In genomic region chr15:62742409-62743171, GRCh38 we compare ENCODE assay signal across 8 cellular contexts.
DNase-seq lines count a peak whose midpoint lies in the region; ATAC-seq and TF ChIP-seq lines count a peak whose summit lies in the region.

No MANE protein-coding gene starts in this region.

- H2AFZ ChIP-seq in trophoblast cell (ENCODE audit: insufficient read depth, low read length, poor library complexity) = peak overlapping the region; percentile 3

- H3K27ac ChIP-seq in trophoblast cell (ENCODE audit: low read depth, low read length) = peak overlapping the region; percentile 62

- intact Hi-C loops in CD14-positive monocyte (cut with micrococcal nuclease) = no loop called here
- intact Hi-C loops in activated T-helper 2 cell treated with anti-CD3 and anti-CD28 coated beads, Interferon-gamma antibody, Interleukin-2, Interleukin-4, amounts not matched to agents 10 μg/mL and 5 μg/mL and 100 μg/mL, durations not matched to agents 14 hours and 24 hours and 36 hours (cut with micrococcal nuclease) = no loop called here

- peaks cover 6% of the 10 kb centered on the region for H3K79me2 ChIP-seq in trophoblast cell (ENCODE audit: control insufficient read depth, insufficient read depth, low read length, poor library complexity)

- peaks cover 27 to 29% of the 10 kb centered on the region in 2 experiments for H3K4me1 ChIP-seq in trophoblast cell (ENCODE audit: control insufficient read depth in 1 of 2, insufficient read depth in 2 of 2, low read length in 2 of 2)

- H3K27me3 ChIP-seq in trophoblast cell (ENCODE audit: insufficient read depth, low read length) = no peaks in the 10 kb centered on the region

- peak overlapping the region; percentile 32 for H4K8ac ChIP-seq in trophoblast cell (ENCODE audit: low read depth, low read length)

- peaks cover 9% of the 10 kb centered on the region for H3K4me1 Mint-ChIP-seq in CD14-positive monocyte
- H3K4me1 Mint-ChIP-seq in activated naive CD4-positive, alpha-beta T cell treated with anti-CD3 and anti-CD28 coated beads, Interleukin-2, amount 10 ng/mL, durations not matched to agents 7 days and 5 days = no peaks in the 10 kb centered on the region
- H3K4me1 Mint-ChIP-seq in activated T-helper 2 cell treated with anti-CD3 and anti-CD28 coated beads, Interferon-gamma antibody, Interleukin-2, Interleukin-4, amounts not matched to agents 10 μg/mL and 5 μg/mL and 100 μg/mL, durations not matched to agents 14 hours and 24 hours and 36 hours (ENCODE audit: low read depth) = peaks cover 2% of the 10 kb centered on the region

- peak overlapping the region; percentile 79 for H2AK5ac ChIP-seq in trophoblast cell (ENCODE audit: low read length)

- H4K12ac ChIP-seq in trophoblast cell (ENCODE audit: low read depth, low read length) = peak overlapping the region; percentile 50

- peaks cover 2% of the 10 kb centered on the region for H3K9me3 ChIP-seq in trophoblast cell (ENCODE audit: insufficient read depth, low read depth, low read length)

- H3K14ac ChIP-seq in trophoblast cell (ENCODE audit: low read length) = peak overlapping the region; percentile 62

- H3K4me2 ChIP-seq in trophoblast cell (ENCODE audit: low read length) = peak overlapping the region; percentile 8

- CTCF ChIA-PET in activated naive CD4-positive, alpha-beta T cell treated with anti-CD3 and anti-CD28 coated beads, Interleukin-2, amount 10 ng/mL, durations not matched to agents 7 days and 5 days (lab: Charles Lee) = interaction anchor here (0.6 to 3.2 kb wide), 12 partner anchors 8 to 1704 kb away, joined by 3 to 15 read pairs (median 4); no protein-coding TSS in a partner anchor

- peak overlapping the region; percentile 49 for H2BK120ac ChIP-seq in trophoblast cell (ENCODE audit: insufficient read depth, low read length, poor library complexity)

- H3K4me3 Mint-ChIP-seq in CD14-positive monocyte = peak overlapping the region in 1 of 2 donors; percentile 31
- H3K4me3 Mint-ChIP-seq in activated naive CD4-positive, alpha-beta T cell treated with anti-CD3 and anti-CD28 coated beads, Interleukin-2, amount 10 ng/mL, durations not matched to agents 7 days and 5 days = no peak overlapping the region
- H3K4me3 Mint-ChIP-seq in activated T-helper 2 cell treated with anti-CD3 and anti-CD28 coated beads, Interferon-gamma antibody, Interleukin-2, Interleukin-4, amounts not matched to agents 10 μg/mL and 5 μg/mL and 100 μg/mL, durations not matched to agents 14 hours and 24 hours and 36 hours (ENCODE audit: low read depth) = no peak overlapping the region

- H3K9ac ChIP-seq in trophoblast cell (ENCODE audit: low read length) = no peak overlapping the region

- H3K27ac Mint-ChIP-seq in CD14-positive monocyte = no peak overlapping the region
- H3K27ac Mint-ChIP-seq in activated naive CD4-positive, alpha-beta T cell treated with anti-CD3 and anti-CD28 coated beads, Interleukin-2, amount 10 ng/mL, durations not matched to agents 7 days and 5 days = no peak overlapping the region
- no peak overlapping the region for H3K27ac Mint-ChIP-seq in activated T-helper 2 cell treated with anti-CD3 and anti-CD28 coated beads, Interferon-gamma antibody, Interleukin-2, Interleukin-4, amounts not matched to agents 10 μg/mL and 5 μg/mL and 100 μg/mL, durations not matched to agents 14 hours and 24 hours and 36 hours

- H3K23ac ChIP-seq in trophoblast cell (ENCODE audit: low read length) = no peak overlapping the region

- DNase-seq in CD14-positive monocyte (ENCODE audit: low spot score) = no peak
- peak; percentile 63 for DNase-seq in H4 (ENCODE audit: low spot score)
- peak; percentile 24 to 81 for DNase-seq in NCI-H526 (lab: John Stamatoyannopoulos, UW)
- DNase-seq in activated naive CD4-positive, alpha-beta T cell treated with anti-CD3 and anti-CD28 coated beads, Interleukin-2, amount 10 ng/mL, durations not matched to agents 7 days and 5 days = peak; percentile 48
- DNase-seq in glomerular visceral epithelial cell (ENCODE audit: extremely low spot score) = peak; percentile 83
- peak; percentile 62 to 81 for DNase-seq in trophoblast cell
- DNase-seq in activated T-helper 2 cell treated with anti-CD3 and anti-CD28 coated beads, Interferon-gamma antibody, Interleukin-2, Interleukin-4, amounts not matched to agents 10 μg/mL and 5 μg/mL and 100 μg/mL, durations not matched to agents 14 hours and 24 hours and 36 hours (ENCODE audit: low spot score) = no peak

- H3K27me3 Mint-ChIP-seq in CD14-positive monocyte (ENCODE audit: low read depth in 3 of 3) = peaks cover 0 to 3% (median 1%) of the 10 kb centered on the region in 3 donors
- H3K27me3 Mint-ChIP-seq in activated naive CD4-positive, alpha-beta T cell treated with anti-CD3 and anti-CD28 coated beads, Interleukin-2, amount 10 ng/mL, durations not matched to agents 7 days and 5 days = peaks cover 8% of the 10 kb centered on the region
- H3K27me3 Mint-ChIP-seq in activated T-helper 2 cell treated with anti-CD3 and anti-CD28 coated beads, Interferon-gamma antibody, Interleukin-2, Interleukin-4, amounts not matched to agents 10 μg/mL and 5 μg/mL and 100 μg/mL, durations not matched to agents 14 hours and 24 hours and 36 hours (ENCODE audit: low read depth) = no peaks in the 10 kb centered on the region

- peak overlapping the region; percentile 77 for H2BK12ac ChIP-seq in trophoblast cell (ENCODE audit: low read length)

- no peaks in the 10 kb centered on the region for H3K9me3 Mint-ChIP-seq in CD14-positive monocyte
- no peaks in the 10 kb centered on the region for H3K9me3 Mint-ChIP-seq in activated naive CD4-positive, alpha-beta T cell treated with anti-CD3 and anti-CD28 coated beads, Interleukin-2, amount 10 ng/mL, durations not matched to agents 7 days and 5 days
- H3K9me3 Mint-ChIP-seq in activated T-helper 2 cell treated with anti-CD3 and anti-CD28 coated beads, Interferon-gamma antibody, Interleukin-2, Interleukin-4, amounts not matched to agents 10 μg/mL and 5 μg/mL and 100 μg/mL, durations not matched to agents 14 hours and 24 hours and 36 hours = no peaks in the 10 kb centered on the region

- H4K91ac ChIP-seq in trophoblast cell (ENCODE audit: low read depth, low read length) = peak overlapping the region; percentile 78

- peak; percentile 96 for TF ChIP-seq CTCF in CD14-positive monocyte (IDR thresholded peaks at IDR 0.05)

- H3K4ac ChIP-seq in trophoblast cell (ENCODE audit: low read depth, low read length) = peak overlapping the region; percentile 96

- H3K18ac ChIP-seq in trophoblast cell (ENCODE audit: low read length) = peak overlapping the region; percentile 89

- peak overlapping the region; percentile 49 for H2BK5ac ChIP-seq in trophoblast cell (ENCODE audit: low read depth, low read length, poor library complexity)

- H3K79me1 ChIP-seq in trophoblast cell (ENCODE audit: low read length) = peaks cover 39% of the 10 kb centered on the region

- no peaks in the 10 kb centered on the region for H3K36me3 Mint-ChIP-seq in CD14-positive monocyte
- H3K36me3 Mint-ChIP-seq in activated naive CD4-positive, alpha-beta T cell treated with anti-CD3 and anti-CD28 coated beads, Interleukin-2, amount 10 ng/mL, durations not matched to agents 7 days and 5 days = no peaks in the 10 kb centered on the region
- H3K36me3 Mint-ChIP-seq in activated T-helper 2 cell treated with anti-CD3 and anti-CD28 coated beads, Interferon-gamma antibody, Interleukin-2, Interleukin-4, amounts not matched to agents 10 μg/mL and 5 μg/mL and 100 μg/mL, durations not matched to agents 14 hours and 24 hours and 36 hours (ENCODE audit: low read depth) = no peaks in the 10 kb centered on the region

- peaks cover 2 to 10% of the 10 kb centered on the region in 2 experiments for H3K36me3 ChIP-seq in trophoblast cell (ENCODE audit: control insufficient read depth in 1 of 2, insufficient read depth in 2 of 2, low read length in 2 of 2)

- no peak overlapping the region for H3K4me3 ChIP-seq in trophoblast cell (ENCODE audit: low read depth, low read length)

- no CpG with 5 or more reads among the region's 8 CpGs for WGBS in trophoblast cell (ENCODE audit: extremely low coverage, insufficient coverage, insufficient read length)

- no peak for ATAC-seq in GM21367 (IDR thresholded peaks at IDR 0.05; ENCODE audit: unreplicated experiment)

Comparison
In these comparisons a context has a peak if more than half of its experiments do, and no peak if none do; other contexts are left out.
1. DNase-seq: peak in H4 (single experiment), NCI-H526 (2 of 2), activated naive CD4-positive, alpha-beta T cell treated with anti-CD3 and anti-CD28 coated beads, Interleukin-2, amount 10 ng/mL, durations not matched to agents 7 days and 5 days (single experiment), glomerular visceral epithelial cell (single experiment) and trophoblast cell (2 of 2); none in CD14-positive monocyte (single experiment) and activated T-helper 2 cell treated with anti-CD3 and anti-CD28 coated beads, Interferon-gamma antibody, Interleukin-2, Interleukin-4, amounts not matched to agents 10 μg/mL and 5 μg/mL and 100 μg/mL, durations not matched to agents 14 hours and 24 hours and 36 hours (single experiment).